ENCODE assay signal across 8 cellular contexts in the genomic region with DNA sequence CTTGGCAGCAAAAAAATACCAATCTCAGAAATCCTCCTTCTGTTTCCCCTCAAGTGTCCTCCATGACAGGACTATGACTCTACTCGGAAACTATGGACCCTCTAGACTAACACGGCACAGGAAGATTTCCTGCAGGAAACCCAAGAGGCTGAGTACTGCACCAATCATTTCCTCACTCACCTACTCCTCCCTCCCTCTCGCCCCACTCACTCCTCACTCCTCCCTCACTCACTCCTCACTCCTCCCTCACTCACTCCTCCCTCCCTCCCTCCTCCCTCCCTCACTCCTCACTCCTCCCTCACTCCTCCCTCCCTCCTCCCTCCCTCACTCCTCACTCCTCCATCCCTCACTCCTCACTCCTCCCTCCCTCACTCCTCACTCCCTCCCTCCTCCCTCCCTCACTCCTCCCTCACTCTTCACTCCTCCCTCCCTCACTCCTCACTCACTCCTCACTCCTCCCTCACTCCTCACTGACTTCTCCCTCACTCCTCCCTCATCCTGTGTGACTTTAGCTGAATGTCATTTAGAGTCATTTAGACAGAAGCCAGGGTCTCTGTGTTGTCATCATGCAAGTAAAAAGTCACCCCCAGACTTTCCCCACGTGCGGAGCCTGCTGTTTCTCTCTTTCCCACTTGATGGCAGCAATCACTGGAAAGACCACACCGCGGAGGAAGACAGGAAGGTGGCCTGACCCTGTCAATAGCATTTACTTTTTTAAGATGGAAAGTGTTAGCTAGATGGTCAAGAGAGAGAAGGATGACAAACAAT.
DNase-seq lines count a peak whose midpoint lies in the region; ATAC-seq and TF ChIP-seq lines count a peak whose summit lies in the region.

No MANE protein-coding gene starts in this region.

- H3K36me3 ChIP-seq in H7 (replicated peaks; ENCODE audit: control insufficient read depth, insufficient read depth, low read length), result no peaks in the 10 kb centered on the region
- H3K36me3 ChIP-seq in left lung, result no peaks in the 10 kb centered on the region

- TF ChIP-seq CTCF in left lung (IDR thresholded peaks at IDR 0.05), result no peak

- intact Hi-C loops in left lung (cut with DNase I), result loop anchor here in 1 of 2 donors (5.0 kb wide), 1 partner anchor 207 kb away; no protein-coding TSS in a partner anchor

- H3K4me1 ChIP-seq in left lung, result no peaks in the 10 kb centered on the region

- H3K27me3 ChIP-seq in H7 (ENCODE audit: control insufficient read depth, insufficient read depth, low read length) (no peaks in the 10 kb centered on the region), left lung (peaks cover 0 to 28% of the 10 kb centered on the region in 2 donors)

- DNase-seq in Ammon's horn (ENCODE audit: low spot score) (peak; percentile 46), H7 (peak; percentile 69), astrocyte of the hippocampus (ENCODE audit: low read depth, low spot score) (peak; percentile 59), left lung (no peak), NCI-H2227 treated with DMSO at 0.1 percent for 48 hours (lab: John Stamatoyannopoulos, UW) (no peak), ureter (ENCODE audit: low spot score) (no peak)
- DNase-seq in activated effector memory CD4-positive, alpha-beta T cell treated with anti-CD3 and anti-CD28 coated beads, Interleukin-2, amount 50 U/mL, for 16 hours, result no peak

- no peak overlapping the region for H3K27ac ChIP-seq in left lung

- no peaks in the 10 kb centered on the region for H3K9me3 ChIP-seq in left lung

- ATAC-seq in left lung (peak; percentile 68), HG03280 (IDR thresholded peaks at IDR 0.05; ENCODE audit: unreplicated experiment) (no peak)

- H3K4me3 ChIP-seq in H7 (ENCODE audit: insufficient read depth, low read depth, low read length) (no peak overlapping the region), left lung (no peak overlapping the region)

Comparison
In these comparisons a context has a peak if more than half of its experiments do, and no peak if none do; other contexts are left out.
1. DNase-seq: peak in Ammon's horn (single experiment), H7 (single experiment) and astrocyte of the hippocampus (single experiment); none in left lung (0 of 2), NCI-H2227 treated with DMSO at 0.1 percent for 48 hours (single experiment), activated effector memory CD4-positive, alpha-beta T cell treated with anti-CD3 and anti-CD28 coated beads, Interleukin-2, amount 50 U/mL, for 16 hours (single experiment) and ureter (single experiment).